ENCODE assay signal across 1 cellular context in genomic region chr14:80956105-80956504, GRCh38.
A peak's percentile ranks its signal among the peaks of the same experiment; 100 is the strongest.
TF ChIP-seq lines count a peak whose summit lies in the region.

No MANE protein-coding gene starts in this region.

TF ChIP-seq in HepG2, 621 proteins besides CTCF, POLR2A, EP300 and RAD21:
- TF ChIP-seq DMAP1 (CRISPR knock-in tag; IDR thresholded peaks at IDR 0.05) (no peak), MAFF (IDR thresholded peaks at IDR 0.05; ENCODE audit: low read depth, low read length) (peak; percentile 97), MAFK (conservative IDR thresholded peaks at IDR 0.05 in 1 of 2, IDR thresholded peaks at IDR 0.05 in 1 of 2; ENCODE audit: low read length in 2 of 2) (peak; percentile 96 to 99)
TF ChIP-seq in HepG2: peak in this region for 2.
